33 cellular contexts compared by ENCODE assay signal in the genomic region with DNA sequence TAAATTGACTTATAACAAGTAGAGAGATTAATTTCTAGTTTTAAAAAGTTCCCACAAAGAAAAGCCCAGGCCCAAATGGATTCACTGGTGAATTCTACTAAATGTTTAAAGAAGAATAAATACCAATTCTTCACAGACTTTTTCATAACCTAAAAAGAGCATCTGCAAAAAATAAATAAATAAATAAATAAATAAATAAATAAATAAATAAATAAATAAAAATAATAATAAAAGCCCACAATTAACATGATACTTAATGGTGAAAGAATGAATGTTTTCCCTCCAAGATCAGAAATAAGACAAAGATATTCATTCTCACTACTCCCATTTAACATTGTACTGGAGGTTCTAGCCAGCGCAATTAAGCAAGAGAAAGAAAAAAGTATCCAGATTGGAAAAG.
"Had no signal": no experiment of that assay in that cellular context is flagged by ENCODE, and none has a peak within 500 bp of the region (broad histone marks: within the 10 kb centered on the region; RNA-seq: fewer than 3 reads in every experiment).

No MANE protein-coding gene starts in this region.

- H3K4me2 ChIP-seq: hepatocyte, neural progenitor cell had no signal

- H3K27ac ChIP-seq: heart right ventricle, hepatocyte, left lung, lower lobe of right lung, neural progenitor cell, neutrophil, ovary, prostate gland, skin epidermis, suprapubic skin, thoracic aorta, tibial artery, upper lobe of right lung had no signal

- H3K4me3 ChIP-seq: heart right ventricle, hepatocyte, left lung, lower lobe of right lung, neural progenitor cell, ovary, prostate gland, skin epidermis, suprapubic skin, thoracic aorta, tibial artery, upper lobe of right lung had no signal

- H3K27ac Mint-ChIP-seq: natural killer cell; nephron progenitor cell; neural progenitor cell; stimulated activated effector memory CD8-positive, alpha-beta T cell treated with anti-CD3 and anti-CD28 coated beads, Interleukin-12 subunit alpha, Interleukin-12 subunit beta, amount 100 ng/mL, for 72 hours; stimulated activated naive CD8-positive, alpha-beta T cell treated with anti-CD3 and anti-CD28 coated beads, Interleukin-15, Interleukin-2, amounts not matched to agents 100 ng/mL and 50 ng/mL, for 24 hours had no signal

- H3K79me2 ChIP-seq: hepatocyte had no signal

- FAIRE-seq: urothelium cell line had no signal

- H3K9me3 Mint-ChIP-seq: natural killer cell; nephron progenitor cell; stimulated activated effector memory CD8-positive, alpha-beta T cell treated with anti-CD3 and anti-CD28 coated beads, Interleukin-12 subunit alpha, Interleukin-12 subunit beta, amount 100 ng/mL, for 72 hours; stimulated activated naive CD8-positive, alpha-beta T cell treated with anti-CD3 and anti-CD28 coated beads, Interleukin-15, Interleukin-2, amounts not matched to agents 100 ng/mL and 50 ng/mL, for 24 hours had no signal

- DNase-seq: heart right ventricle; kidney glomerular epithelial cell; left colon; left lung; lower lobe of right lung; mammary epithelial cell; mesenchymal stem cell; naive B cell; natural killer cell; nephron progenitor cell; ovary; posterior cingulate gyrus; retina; right cardiac atrium; stimulated activated CD4-positive, alpha-beta T cell treated with anti-CD3 and anti-CD28 coated beads, Interleukin-12 subunit alpha, Interleukin-12 subunit beta, amount 100 ng/mL, for 4 hours; stimulated activated CD4-positive, alpha-beta T cell treated with anti-CD3 and anti-CD28 coated beads, Interleukin-15, amount 100 ng/mL, for 24 hours; stimulated activated CD4-positive, alpha-beta T cell treated with anti-CD3 and anti-CD28 coated beads, Interleukin-2, amount 100 ng/mL, for 24 hours; stimulated activated CD4-positive, alpha-beta T cell treated with anti-CD3 and anti-CD28 coated beads, Interleukin-4, amount 100 ng/mL, for 1 hour; stimulated activated naive CD4-positive, alpha-beta T cell; tibial artery; trophoblast cell; upper lobe of right lung had no signal

- H3K27me3 ChIP-seq: hepatocyte, left lung, neural progenitor cell, ovary, suprapubic skin, upper lobe of right lung had no signal

- H3K36me3 Mint-ChIP-seq: naive B cell; natural killer cell; stimulated activated effector memory CD8-positive, alpha-beta T cell treated with anti-CD3 and anti-CD28 coated beads, Interleukin-12 subunit alpha, Interleukin-12 subunit beta, amount 100 ng/mL, for 72 hours had no signal

- H3K36me3 ChIP-seq: heart right ventricle, left lung, lower lobe of right lung, neural progenitor cell, neutrophil, ovary, prostate gland, suprapubic skin, thoracic aorta, tibial artery, upper lobe of right lung had no signal

- H3K4me3 Mint-ChIP-seq: naive B cell; natural killer cell; nephron progenitor cell; neural progenitor cell; stimulated activated effector memory CD8-positive, alpha-beta T cell treated with anti-CD3 and anti-CD28 coated beads, Interleukin-12 subunit alpha, Interleukin-12 subunit beta, amount 100 ng/mL, for 72 hours; stimulated activated naive CD8-positive, alpha-beta T cell treated with anti-CD3 and anti-CD28 coated beads, Interleukin-15, Interleukin-2, amounts not matched to agents 100 ng/mL and 50 ng/mL, for 24 hours had no signal

- H3K4me1 Mint-ChIP-seq: naive B cell; natural killer cell; nephron progenitor cell; stimulated activated effector memory CD8-positive, alpha-beta T cell treated with anti-CD3 and anti-CD28 coated beads, Interleukin-12 subunit alpha, Interleukin-12 subunit beta, amount 100 ng/mL, for 72 hours had no signal

- H3K4me1 ChIP-seq: heart right ventricle, left lung, lower lobe of right lung, tibial artery, upper lobe of right lung had no signal

- H3K9me3 ChIP-seq: heart right ventricle, left lung, lower lobe of right lung, neutrophil, ovary, prostate gland, suprapubic skin, thoracic aorta, tibial artery, upper lobe of right lung had no signal

- H3K9ac ChIP-seq: neural progenitor cell had no signal

- ATAC-seq: heart right ventricle; left colon; left lung; lower lobe of right lung; natural killer cell; right cardiac atrium; sciatic nerve; stimulated activated effector memory CD8-positive, alpha-beta T cell treated with anti-CD3 and anti-CD28 coated beads, Interleukin-12 subunit alpha, Interleukin-12 subunit beta, amount 100 ng/mL, for 72 hours; upper lobe of right lung had no signal

- H2AFZ ChIP-seq: hepatocyte, neural progenitor cell had no signal
